15 cellular contexts compared by ENCODE assay signal in genomic region chr5:163094492-163095180, GRCh38.
A peak's percentile ranks its signal among the peaks of the same experiment; 100 is the strongest.
DNase-seq lines count a peak whose midpoint lies in the region; ATAC-seq lines count a peak whose summit lies in the region.
"Had no signal": no experiment of that assay in that cellular context is flagged by ENCODE, and none has a peak within 500 bp of the region (broad histone marks: within the 10 kb centered on the region; RNA-seq: fewer than 3 reads in every experiment).

No MANE protein-coding gene starts in this region.

- no peak overlapping the region for H3K4me3 Mint-ChIP-seq in activated CD8-positive, alpha-beta T cell treated with anti-CD3 and anti-CD28 coated beads, Interleukin-2, amount 10 ng/mL, durations not matched to agents 7 days and 5 days
- H3K4me3 Mint-ChIP-seq: activated CD4-positive, alpha-beta T cell treated with anti-CD3 and anti-CD28 coated beads, Interleukin-2, amount 10 ng/mL, durations not matched to agents 24 days and 14 days; naive B cell had no signal

- CTCF ChIA-PET in activated CD8-positive, alpha-beta T cell treated with anti-CD3 and anti-CD28 coated beads, Interleukin-2, amount 10 ng/mL, durations not matched to agents 7 days and 5 days (lab: Charles Lee) = no interaction called here

- no peaks in the 10 kb centered on the region for H3K36me3 Mint-ChIP-seq in activated CD8-positive, alpha-beta T cell treated with anti-CD3 and anti-CD28 coated beads, Interleukin-2, amount 10 ng/mL, durations not matched to agents 7 days and 5 days (ENCODE audit: low read depth)
- H3K36me3 Mint-ChIP-seq: naive B cell had no signal

- no peak overlapping the region for H3K27ac Mint-ChIP-seq in activated CD8-positive, alpha-beta T cell treated with anti-CD3 and anti-CD28 coated beads, Interleukin-2, amount 10 ng/mL, durations not matched to agents 7 days and 5 days
- H3K27ac Mint-ChIP-seq: activated CD4-positive, alpha-beta T cell treated with anti-CD3 and anti-CD28 coated beads, Interleukin-2, amount 10 ng/mL, durations not matched to agents 24 days and 14 days; naive B cell had no signal

- no peaks in the 10 kb centered on the region for H3K27me3 Mint-ChIP-seq in activated CD8-positive, alpha-beta T cell treated with anti-CD3 and anti-CD28 coated beads, Interleukin-2, amount 10 ng/mL, durations not matched to agents 7 days and 5 days (ENCODE audit: low read depth)
- H3K27me3 Mint-ChIP-seq: activated CD4-positive, alpha-beta T cell treated with anti-CD3 and anti-CD28 coated beads, Interleukin-2, amount 10 ng/mL, durations not matched to agents 24 days and 14 days; naive B cell had no signal

- H3K9me3 Mint-ChIP-seq in activated CD8-positive, alpha-beta T cell treated with anti-CD3 and anti-CD28 coated beads, Interleukin-2, amount 10 ng/mL, durations not matched to agents 7 days and 5 days (ENCODE audit: insufficient read depth) = no peaks in the 10 kb centered on the region
- H3K9me3 Mint-ChIP-seq: activated CD4-positive, alpha-beta T cell treated with anti-CD3 and anti-CD28 coated beads, Interleukin-2, amount 10 ng/mL, durations not matched to agents 24 days and 14 days had no signal

- DNase-seq in NAMALWA (ENCODE audit: low spot score) = peak; percentile 31
- DNase-seq in SHP77 (lab: John Stamatoyannopoulos, UW) = no peak
- no peak for DNase-seq in NCI-H2029 treated with DMSO at 0.1 percent for 48 hours (lab: John Stamatoyannopoulos, UW)
- no peak for DNase-seq in NCI-H128 (lab: John Stamatoyannopoulos, UW; ENCODE audit: unreplicated experiment)
- DNase-seq in activated CD8-positive, alpha-beta T cell treated with anti-CD3 and anti-CD28 coated beads, Interleukin-2, amount 10 ng/mL, durations not matched to agents 7 days and 5 days = no peak
- DNase-seq: activated CD4-positive, alpha-beta T cell treated with anti-CD3 and anti-CD28 coated beads, Interleukin-2, amount 10 ng/mL, durations not matched to agents 24 days and 14 days; activated naive CD4-positive, alpha-beta T cell treated with anti-CD3 and anti-CD28 coated beads, Interleukin-2, amount 50 U/mL, for 16 hours; C1 segment of cervical spinal cord; colonic mucosa; naive B cell; NCI-H82; transverse colon had no signal

- H3K4me1 Mint-ChIP-seq in activated CD8-positive, alpha-beta T cell treated with anti-CD3 and anti-CD28 coated beads, Interleukin-2, amount 10 ng/mL, durations not matched to agents 7 days and 5 days (ENCODE audit: low read depth) = no peaks in the 10 kb centered on the region
- H3K4me1 Mint-ChIP-seq: activated CD4-positive, alpha-beta T cell treated with anti-CD3 and anti-CD28 coated beads, Interleukin-2, amount 10 ng/mL, durations not matched to agents 24 days and 14 days; naive B cell had no signal

- POLR2A ChIA-PET in activated CD8-positive, alpha-beta T cell treated with anti-CD3 and anti-CD28 coated beads, Interleukin-2, amount 10 ng/mL, durations not matched to agents 7 days and 5 days (lab: Charles Lee) = no interaction called here

- peak; percentile 89 for ATAC-seq in GM18868 (IDR thresholded peaks at IDR 0.05; ENCODE audit: unreplicated experiment)
- ATAC-seq in GM21528 (IDR thresholded peaks at IDR 0.05; ENCODE audit: low FRiP score, unreplicated experiment) = peak; percentile 88
- peak; percentile 88 for ATAC-seq in HG03060 (IDR thresholded peaks at IDR 0.05; ENCODE audit: low read depth, unreplicated experiment)
- no peak for ATAC-seq in activated CD8-positive, alpha-beta T cell treated with anti-CD3 and anti-CD28 coated beads, Interleukin-2, amount 10 ng/mL, durations not matched to agents 7 days and 5 days
